Comparison of ENCODE assay signal across 8 cellular contexts in the genomic region with DNA sequence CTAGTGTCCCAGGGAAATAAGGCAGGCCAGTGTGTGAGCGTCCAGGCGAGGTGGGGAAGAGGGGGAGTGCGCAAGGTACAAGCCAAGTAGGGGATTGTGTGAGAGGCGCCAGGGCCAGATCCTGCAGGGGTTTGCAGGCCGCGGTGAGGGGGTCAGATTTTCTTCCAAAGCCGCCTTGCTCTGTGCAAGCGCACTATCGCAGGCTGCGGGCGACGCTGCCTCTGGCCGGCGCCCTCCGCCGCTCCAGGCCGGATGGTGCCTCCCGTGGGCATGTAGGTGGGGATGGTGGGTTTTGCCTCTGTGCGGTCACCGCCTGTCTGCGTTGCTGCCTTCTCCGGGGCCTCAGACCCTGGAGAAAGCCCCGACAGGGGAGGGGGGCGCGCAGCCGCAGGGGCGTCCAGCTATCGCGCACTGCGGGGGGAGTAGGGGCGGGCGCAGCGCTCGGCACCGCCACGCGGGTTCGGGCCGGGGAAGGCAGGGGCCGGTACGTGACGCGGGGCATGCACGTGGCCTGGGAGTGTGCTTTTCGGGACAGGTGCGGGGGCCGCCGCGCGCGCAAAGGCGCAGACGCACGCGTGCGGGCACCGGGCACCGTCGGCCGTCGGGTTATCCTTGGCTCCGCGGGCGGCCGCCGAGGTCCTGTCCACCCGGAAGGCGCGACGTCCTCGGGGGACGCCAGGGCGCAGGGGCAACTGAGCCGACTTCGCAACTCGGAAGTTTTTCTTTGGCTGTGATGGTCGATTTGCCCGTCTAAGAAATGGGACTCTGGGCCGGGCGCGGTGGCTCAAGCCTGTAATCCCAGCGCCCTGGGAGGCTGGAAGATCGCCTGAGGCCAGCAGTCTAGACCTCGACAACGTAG. TPM values are rescaled to one million over a fixed set of nuclear protein-coding genes. Genes with fewer than 3 reads are reported as not detected.
DNase-seq lines count a peak whose midpoint lies in the region; ATAC-seq and TF ChIP-seq lines count a peak whose summit lies in the region.

No MANE protein-coding gene starts in this region.

- H3K27ac ChIP-seq in C4-2B (peak overlapping the region; percentile 98), esophagus squamous epithelium (peak overlapping the region; percentile 75 to 98 (median 88)), tibial artery (peak overlapping the region; percentile 77 to 89)

- TF ChIP-seq POLR2A in esophagus squamous epithelium (IDR thresholded peaks at IDR 0.05): no peak

- peak overlapping the region; percentile 93 for H3K4me3 Mint-ChIP-seq in natural killer cell

- WGBS in esophagus squamous epithelium, 2 donors: 25 to 29% methylated on average over 11 to 12 of the region's 85 CpGs

- peaks cover 0 to 4% (median 0%) of the 10 kb centered on the region in 3 donors for H3K36me3 ChIP-seq in esophagus squamous epithelium
- peaks cover 0 to 5% (median 0%) of the 10 kb centered on the region in 3 donors for H3K36me3 ChIP-seq in tibial artery

- H3K4me3 ChIP-seq in esophagus squamous epithelium: peak overlapping the region; percentile 38 to 98 (median 91)
- peak overlapping the region; percentile 60 to 65 for H3K4me3 ChIP-seq in tibial artery

- no peaks in the 10 kb centered on the region for H3K27me3 ChIP-seq in esophagus squamous epithelium
- no peaks in the 10 kb centered on the region for H3K27me3 ChIP-seq in tibial artery

- H3K9me3 ChIP-seq in esophagus squamous epithelium (no peaks in the 10 kb centered on the region), tibial artery (no peaks in the 10 kb centered on the region)

- H3K4me1 ChIP-seq in esophagus squamous epithelium (peaks cover 8 to 36% (median 26%) of the 10 kb centered on the region in 3 donors), tibial artery (peaks cover 0 to 32% (median 20%) of the 10 kb centered on the region in 4 donors)

- H3K27me3 Mint-ChIP-seq in natural killer cell (ENCODE audit: low read depth in 2 of 2): no peaks in the 10 kb centered on the region

- ATAC-seq in natural killer cell (no peak), HG03025 (IDR thresholded peaks at IDR 0.05; ENCODE audit: low FRiP score, unreplicated experiment) (no peak)

- peaks cover 40 to 44% of the 10 kb centered on the region in 2 donors for H3K4me1 Mint-ChIP-seq in natural killer cell

- DNase-seq in NCI-H1417 (lab: John Stamatoyannopoulos, UW) (peak in 2 of 3 experiments; percentile 74 to 79), esophagus squamous epithelium (lab: John Stamatoyannopoulos, UW) (no peak), natural killer cell (peak; percentile 43), tibial artery (peak; percentile 46 to 78), NCI-H2081 (lab: John Stamatoyannopoulos, UW) (no peak)
- DNase-seq in activated T-cell treated with anti-CD3 and anti-CD28 coated beads, Interleukin-2, amount 50 U/mL, for 48 hours: peak; percentile 63 to 71

- H3K27ac Mint-ChIP-seq in natural killer cell: peak overlapping the region; percentile 92 to 99

- H3K9me3 Mint-ChIP-seq in natural killer cell: no peaks in the 10 kb centered on the region

- TF ChIP-seq CTCF in C4-2B (conservative IDR thresholded peaks at IDR 0.05) (no peak), esophagus squamous epithelium (IDR thresholded peaks at IDR 0.05) (no peak), natural killer cell (IDR thresholded peaks at IDR 0.05) (no peak), tibial artery (IDR thresholded peaks at IDR 0.05) (no peak)

- peaks cover 6% of the 10 kb centered on the region for H3K36me3 Mint-ChIP-seq in natural killer cell

- intact Hi-C loops in esophagus squamous epithelium (cut with DNase I): no loop called here
- intact Hi-C loops in natural killer cell (cut with micrococcal nuclease): loop anchor here (2.0 to 5.0 kb wide), 2 partner anchors 44 to 128 kb away; a partner anchor contains a TSS
- intact Hi-C loops in tibial artery (cut with DNase I; ENCODE audit: low total_unique reads): loop anchor here (5.0 to 10.0 kb wide), 2 partner anchors 128 to 226 kb away; a partner anchor contains a TSS

RNA-seq across cellular contexts. Expression of a gene that starts 1.1 kb away (rescaled TPM):
- total RNA-seq in esophagus squamous epithelium (10 to 100 TPM; 37.8 to 59.8 (median 47.0) TPM), natural killer cell (100 to 1,000 TPM; 135 to 145 (median 138) TPM)

Comparison
In these comparisons a context has a peak if more than half of its experiments do, and no peak if none do; other contexts are left out.
1. DNase-seq: peak in NCI-H1417 (2 of 3), activated T-cell treated with anti-CD3 and anti-CD28 coated beads, Interleukin-2, amount 50 U/mL, for 48 hours (2 of 2), natural killer cell (single experiment) and tibial artery (2 of 2); none in esophagus squamous epithelium (single experiment) and NCI-H2081 (0 of 2).
2. Peak in every context shown above with its lines, with median percentiles within 50 percentile points of each other: H3K27ac ChIP-seq.